21 cellular contexts compared by ENCODE assay signal in genomic region chr5:42555797-42556196, GRCh38.
"Had no signal": no experiment of that assay in that cellular context is flagged by ENCODE, and none has a peak within 500 bp of the region (broad histone marks: within the 10 kb centered on the region; RNA-seq: fewer than 3 reads in every experiment).

No MANE protein-coding gene starts in this region.

- H3K9me3 ChIP-seq: ascending aorta, tibial artery had no signal

- H3K27me3 ChIP-seq: ascending aorta, tibial artery had no signal

- DNase-seq: activated CD4-positive, alpha-beta memory T cell treated with anti-CD3 and anti-CD28 coated beads, Interleukin-2, amount 10 ng/mL, durations not matched to agents 7 days and 5 days; activated CD4-positive, alpha-beta T cell treated with anti-CD3 and anti-CD28 coated beads, Interleukin-2, amount 10 ng/mL, durations not matched to agents 24 days and 14 days; activated CD8-positive, alpha-beta memory T cell treated with anti-CD3 and anti-CD28 coated beads, Interleukin-2, amount 10 ng/mL, durations not matched to agents 7 days and 5 days; activated T-cell treated with anti-CD3 and anti-CD28 coated beads, Interleukin-2, amount 50 U/mL, for 1 hour; foreskin fibroblast; kidney glomerular epithelial cell; left ventricle myocardium superior; occipital lobe; stimulated activated CD4-positive, alpha-beta T cell treated with anti-CD3 and anti-CD28 coated beads, Interleukin-4, amount 100 ng/mL, for 24 hours; stimulated activated naive CD4-positive, alpha-beta T cell treated with Interleukin-2 at 50 U/mL for 16 hours; substantia nigra; T-cell; tibial artery had no signal

- H3K4me3 ChIP-seq: ascending aorta, coronary artery, tibial artery had no signal

- H3K36me3 ChIP-seq: ascending aorta, tibial artery had no signal

- H3K9me3 Mint-ChIP-seq: activated CD4-positive, alpha-beta memory T cell treated with anti-CD3 and anti-CD28 coated beads, Interleukin-2, amount 10 ng/mL, durations not matched to agents 7 days and 5 days; activated CD4-positive, alpha-beta T cell treated with anti-CD3 and anti-CD28 coated beads, Interleukin-2, amount 10 ng/mL, durations not matched to agents 24 days and 14 days; activated naive CD4-positive, alpha-beta T cell treated with anti-CD3 and anti-CD28 coated beads, Interleukin-2, amount 50 U/mL, for 72 hours; activated T-helper 17 cell treated with anti-CD3 and anti-CD28 coated beads, Interleukin-2, amount 50 U/mL, for 72 hours; memory B cell; T-cell; T-helper 2 cell treated with Interferon-gamma antibody and Interleukin-4, amounts not matched to agents 5 μg/mL and 100 μg/mL, for 36 hours had no signal

- H3K36me3 Mint-ChIP-seq: activated CD8-positive, alpha-beta memory T cell treated with anti-CD3 and anti-CD28 coated beads, Interleukin-2, amount 10 ng/mL, durations not matched to agents 7 days and 5 days; activated naive CD4-positive, alpha-beta T cell treated with anti-CD3 and anti-CD28 coated beads, Interleukin-2, amount 50 U/mL, for 72 hours; memory B cell; T-cell had no signal

- ATAC-seq: activated CD4-positive, CD25-positive, alpha-beta regulatory T cell treated with anti-CD3 and anti-CD28 coated beads, Interleukin-2, amount 50 U/mL, for 24 hours; activated CD8-positive, alpha-beta memory T cell treated with anti-CD3 and anti-CD28 coated beads, Interleukin-2, amount 10 ng/mL, durations not matched to agents 7 days and 5 days; activated naive CD4-positive, alpha-beta T cell treated with anti-CD3 and anti-CD28 coated beads, Interleukin-2, amount 50 U/mL, for 72 hours; activated T-helper 17 cell treated with anti-CD3 and anti-CD28 coated beads, Interleukin-2, amount 50 U/mL, for 72 hours; T-cell had no signal

- H3K27ac Mint-ChIP-seq: activated CD4-positive, alpha-beta memory T cell treated with anti-CD3 and anti-CD28 coated beads, Interleukin-2, amount 10 ng/mL, durations not matched to agents 7 days and 5 days; activated CD4-positive, alpha-beta T cell treated with anti-CD3 and anti-CD28 coated beads, Interleukin-2, amount 10 ng/mL, durations not matched to agents 24 days and 14 days; activated CD8-positive, alpha-beta memory T cell treated with anti-CD3 and anti-CD28 coated beads, Interleukin-2, amount 10 ng/mL, durations not matched to agents 7 days and 5 days; activated naive CD4-positive, alpha-beta T cell treated with anti-CD3 and anti-CD28 coated beads, Interleukin-2, amount 50 U/mL, for 72 hours; activated T-helper 17 cell treated with anti-CD3 and anti-CD28 coated beads, Interleukin-2, amount 50 U/mL, for 72 hours; memory B cell; T-cell; T-helper 2 cell treated with Interferon-gamma antibody and Interleukin-4, amounts not matched to agents 5 μg/mL and 100 μg/mL, for 36 hours had no signal

- H3K4me3 Mint-ChIP-seq: activated CD4-positive, alpha-beta memory T cell treated with anti-CD3 and anti-CD28 coated beads, Interleukin-2, amount 10 ng/mL, durations not matched to agents 7 days and 5 days; activated CD4-positive, alpha-beta T cell treated with anti-CD3 and anti-CD28 coated beads, Interleukin-2, amount 10 ng/mL, durations not matched to agents 24 days and 14 days; activated CD8-positive, alpha-beta memory T cell treated with anti-CD3 and anti-CD28 coated beads, Interleukin-2, amount 10 ng/mL, durations not matched to agents 7 days and 5 days; activated T-helper 17 cell treated with anti-CD3 and anti-CD28 coated beads, Interleukin-2, amount 50 U/mL, for 72 hours; memory B cell; T-cell; T-helper 2 cell treated with Interferon-gamma antibody and Interleukin-4, amounts not matched to agents 5 μg/mL and 100 μg/mL, for 36 hours had no signal

- H3K4me1 Mint-ChIP-seq: activated CD4-positive, alpha-beta memory T cell treated with anti-CD3 and anti-CD28 coated beads, Interleukin-2, amount 10 ng/mL, durations not matched to agents 7 days and 5 days; activated CD4-positive, alpha-beta T cell treated with anti-CD3 and anti-CD28 coated beads, Interleukin-2, amount 10 ng/mL, durations not matched to agents 24 days and 14 days; activated CD8-positive, alpha-beta memory T cell treated with anti-CD3 and anti-CD28 coated beads, Interleukin-2, amount 10 ng/mL, durations not matched to agents 7 days and 5 days; activated T-helper 17 cell treated with anti-CD3 and anti-CD28 coated beads, Interleukin-2, amount 50 U/mL, for 72 hours; memory B cell; T-cell had no signal

- H3K27ac ChIP-seq: ascending aorta, coronary artery, tibial artery, VCaP had no signal
